Comparison of ENCODE assay signal across 1 cellular context in genomic region chr12:65895031-65895430, GRCh38.
TF ChIP-seq lines count a peak whose summit lies in the region.

No MANE protein-coding gene starts in this region.

TF ChIP-seq in A549, 52 proteins besides CTCF, POLR2A, EP300 and RAD21 (continued from another document):
- no peak for TF ChIP-seq E2F6 (IDR thresholded peaks at IDR 0.05; ENCODE audit: borderline replicate concordance, low read depth)
- no peak for TF ChIP-seq MAZ (IDR thresholded peaks at IDR 0.05; ENCODE audit: borderline replicate concordance, low read depth, low read length)
- no peak for TF ChIP-seq RNF2 (IDR thresholded peaks at IDR 0.05; ENCODE audit: borderline replicate concordance, low read depth)
- TF ChIP-seq EHMT2 (IDR thresholded peaks at IDR 0.05; ENCODE audit: low read depth) = no peak
- TF ChIP-seq ATOH8 (CRISPR knock-in tag; IDR thresholded peaks at IDR 0.05; ENCODE audit: low read depth) = no peak
- no peak; a peak in 1 of 4 replicates for TF ChIP-seq CEBPB (IDR thresholded peaks at IDR 0.05)
- TF ChIP-seq POLR2AphosphoS2 (conservative IDR thresholded peaks at IDR 0.05; ENCODE audit: low read length) = no peak
- no peak for TF ChIP-seq USF2 (IDR thresholded peaks at IDR 0.05)
- TF ChIP-seq MAFK (IDR thresholded peaks at IDR 0.05; ENCODE audit: partially characterized antibody) = no peak
- TF ChIP-seq BCL3 (IDR thresholded peaks at IDR 0.05) = no peak
- no peak for TF ChIP-seq PHF8 (IDR thresholded peaks at IDR 0.05; ENCODE audit: borderline replicate concordance, low read depth)
- TF ChIP-seq HMGXB4 (CRISPR knock-in tag; IDR thresholded peaks at IDR 0.05; ENCODE audit: borderline replicate concordance) = no peak
